8 cellular contexts compared by ENCODE assay signal in genomic region chr6:4775591-4776492, GRCh38. TPM values are rescaled to one million over a fixed set of nuclear protein-coding genes. Genes with fewer than 3 reads are reported as not detected.
DNase-seq lines count a peak whose midpoint lies in the region; ATAC-seq, FAIRE-seq and TF ChIP-seq lines count a peak whose summit lies in the region.

Gene CDYL, plus strand, starts transcription at chr6:4776404. Its CDS starts 380 bp downstream, at chr6:4776784.

- H3K27me3 ChIP-seq in adrenal gland = no peaks in the 10 kb centered on the region
- no peaks in the 10 kb centered on the region for H3K27me3 ChIP-seq in prostate gland (replicated peaks; ENCODE audit: insufficient read depth)
- H3K27me3 ChIP-seq in upper lobe of right lung = no peaks in the 10 kb centered on the region

- FAIRE-seq in GM12891 (lab: Jason Lieb, UNC) = peak; percentile 61

- H3K4me1 ChIP-seq in adrenal gland (replicated peaks in 1 of 2) (peaks cover 0 to 20% of the 10 kb centered on the region in 2 donors), prostate gland (replicated peaks) (no peaks in the 10 kb centered on the region), upper lobe of right lung (peaks cover 22% of the 10 kb centered on the region)

- H3K4me3 ChIP-seq in adrenal gland = peak within 1 kb of the TSS in 2 of 4 donors; percentile 38 to 90
- H3K4me3 ChIP-seq in prostate gland = peak within 1 kb of the TSS; percentile 71 to 76
- H3K4me3 ChIP-seq in upper lobe of right lung = peak within 1 kb of the TSS; percentile 67

- 0 to 1% (median 1%) methylated on average over 8 to 134 of the region's 135 CpGs for WGBS in adrenal gland, 4 donors
- 0% methylated on average over 15 of the region's 135 CpGs for WGBS in prostate gland

- H3K36me3 ChIP-seq in adrenal gland (replicated peaks in 1 of 2) (no peaks in the 10 kb centered on the region), prostate gland (no peaks in the 10 kb centered on the region), upper lobe of right lung (no peaks in the 10 kb centered on the region)

- TF ChIP-seq CTCF in adrenal gland (IDR thresholded peaks at IDR 0.05) = peak in 3 of 6 experiments; percentile 17 to 45 (median 35)
- TF ChIP-seq CTCF in prostate gland (IDR thresholded peaks at IDR 0.05) = peak in 2 of 4 experiments; percentile 40 to 63
- TF ChIP-seq CTCF in upper lobe of right lung (IDR thresholded peaks at IDR 0.05) = peak; percentile 28

- H3K9me3 ChIP-seq in adrenal gland (replicated peaks in 1 of 3) (no peaks in the 10 kb centered on the region), prostate gland (no peaks in the 10 kb centered on the region), upper lobe of right lung (no peaks in the 10 kb centered on the region)

- intact Hi-C loops in adrenal gland (cut with DNase I) = loop anchor here in 1 of 2 donors (10.0 kb wide), 1 partner anchor 249 kb away; no protein-coding TSS in a partner anchor
- intact Hi-C loops in left cardiac atrium (cut with DNase I) = loop anchor here in 1 of 2 donors (10.0 kb wide), 1 partner anchor 159 kb away; no protein-coding TSS in a partner anchor
- intact Hi-C loops in prostate gland (cut with DNase I) = loop anchor here (10.0 kb wide), 2 partner anchors 229 to 421 kb away; partner anchors contain the start of gene RPP40
- intact Hi-C loops in upper lobe of right lung (cut with DNase I) = no loop called here

- ATAC-seq in HG02840 (IDR thresholded peaks at IDR 0.05; ENCODE audit: low FRiP score, unreplicated experiment) (peak; percentile 66), left cardiac atrium (peak; percentile 91 to 94), upper lobe of right lung (peak; percentile 91)

- TF ChIP-seq POLR2A in GM12891 (IDR thresholded peaks at IDR 0.05; ENCODE audit: low read depth, low read length) (no peak), adrenal gland (IDR thresholded peaks at IDR 0.05) (peak; percentile 49 to 58), prostate gland (IDR thresholded peaks at IDR 0.05) (peak; percentile 34)

- DNase-seq in GM12891 (ENCODE audit: insufficient read length, low spot score) (peak; percentile 82), NCI-H1436 treated with DMSO at 0.1 percent for 48 hours (lab: John Stamatoyannopoulos, UW) (peak; percentile 30), T-helper 1 cell (peak; percentile 76 to 89 (median 83)), adrenal gland (peak; percentile 85 to 90 (median 87)), left cardiac atrium (peak; percentile 88), prostate gland (ENCODE audit: low spot score) (peak; percentile 80), upper lobe of right lung (peak; percentile 95)

- H3K27ac ChIP-seq in adrenal gland (peak within 1 kb of the TSS in 3 of 5 donors; percentile 65 to 95 (median 66)), prostate gland (peak within 1 kb of the TSS; percentile 67 to 82), upper lobe of right lung (peak within 1 kb of the TSS; percentile 71)

TF ChIP-seq in GM12891, 5 proteins besides CTCF, POLR2A, EP300 and RAD21:
- TF ChIP-seq TAF1 (IDR thresholded peaks at IDR 0.05; ENCODE audit: low read depth, low read length) = no peak; the same call in 1 of the 2 replicates
- no peak for TF ChIP-seq PAX5 (IDR thresholded peaks at IDR 0.05; ENCODE audit: insufficient read depth, low read length, severe bottlenecking)
- no peak for TF ChIP-seq POU2F2 (IDR thresholded peaks at IDR 0.05; ENCODE audit: low read depth, low read length)
- TF ChIP-seq SPI1 (IDR thresholded peaks at IDR 0.05; ENCODE audit: low read depth, low read length) = no peak
- TF ChIP-seq POLR2AphosphoS5 (IDR thresholded peaks at IDR 0.05; ENCODE audit: low read depth, low read length) = no peak

RNA-seq across cellular contexts. Expression of gene CDYL, which starts in this region (rescaled TPM):
- polyA plus RNA-seq in GM12891 (2012; ENCODE audit: low read depth, missing spikeins) = 11.3 TPM
- total RNA-seq in adrenal gland (10 to 100 TPM; 19.5 to 37.4 (median 26.4) TPM), left cardiac atrium (10 to 100 TPM; 26.9 to 31.2 TPM), prostate gland (10 to 100 TPM; 28.1 to 54.5 TPM), upper lobe of right lung (40.8 TPM)
- polyA plus RNA-seq in adrenal gland = 10 to 100 TPM in 1 of 3 donors, 1 to 10 TPM in 2; 3.3 to 13.3 (median 6.0) TPM

Comparison
In these comparisons a context has a peak if more than half of its experiments do, and no peak if none do; other contexts are left out.
1. DNase-seq: peak in every context shown above with its lines; median percentile 95 in upper lobe of right lung; 88 in left cardiac atrium; 87 in adrenal gland; 83 in T-helper 1 cell; 82 in GM12891; 80 in prostate gland; 30 in NCI-H1436 treated with DMSO at 0.1 percent for 48 hours.